ENCODE assay signal across 1 cellular context in genomic region chr19:36573020-36573947, GRCh38.
TF ChIP-seq lines count a peak whose summit lies in the region.

Gene ZNF529 (minus strand): TSS chr19:36573292. CDS start chr19:36572346, 946 bp downstream.

TF ChIP-seq in HepG2, 621 proteins besides CTCF, POLR2A, EP300 and RAD21 (continued from another document and continues in another):
- TF ChIP-seq RERE (CRISPR knock-in tag; IDR thresholded peaks at IDR 0.05; ENCODE audit: low read depth): no peak
- TF ChIP-seq ZNF225 (CRISPR knock-in tag; IDR thresholded peaks at IDR 0.05): 0 out of 2 replicates have a peak, but pooled peaks have one; percentile 17
- TF ChIP-seq RFX1 (IDR thresholded peaks at IDR 0.05): no peak
- no peak for TF ChIP-seq ZFP37 (CRISPR knock-in tag; IDR thresholded peaks at IDR 0.05; ENCODE audit: borderline replicate concordance)
- TF ChIP-seq ZFAT (CRISPR knock-in tag; conservative IDR thresholded peaks at IDR 0.05): no peak
- TF ChIP-seq ZNF564 (CRISPR knock-in tag; IDR thresholded peaks at IDR 0.05): peak; percentile 98
- TF ChIP-seq ZNF468 (CRISPR knock-in tag; IDR thresholded peaks at IDR 0.05): no peak
- TF ChIP-seq ZGPAT (CRISPR knock-in tag; IDR thresholded peaks at IDR 0.05): peak; percentile 87
- TF ChIP-seq POLR2G (IDR thresholded peaks at IDR 0.05; ENCODE audit: low read depth, low read length): peak; percentile 95
- peak; percentile 87; the same call in 1 of the 2 replicates for TF ChIP-seq ZNF749 (CRISPR knock-in tag; IDR thresholded peaks at IDR 0.05; ENCODE audit: borderline replicate concordance)
- 0 out of 2 replicates have a peak, but pooled peaks have one; percentile 60 for TF ChIP-seq ZNF354B (CRISPR knock-in tag; IDR thresholded peaks at IDR 0.05)
- TF ChIP-seq PAX8 (CRISPR knock-in tag; IDR thresholded peaks at IDR 0.05; ENCODE audit: borderline replicate concordance): no peak
- TF ChIP-seq ZNF207 (IDR thresholded peaks at IDR 0.05; ENCODE audit: borderline replicate concordance): no peak
- peak; percentile 22; the same call in 1 of the 2 replicates for TF ChIP-seq ZNF460 (CRISPR knock-in tag; IDR thresholded peaks at IDR 0.05; ENCODE audit: borderline replicate concordance)
- TF ChIP-seq KDM5B (CRISPR knock-in tag; IDR thresholded peaks at IDR 0.05; ENCODE audit: borderline replicate concordance): peak; percentile 67; the same call in 1 of the 2 replicates
- TF ChIP-seq ZNF770 (CRISPR knock-in tag; IDR thresholded peaks at IDR 0.05): peak; percentile 48; the same call in 1 of the 2 replicates
- no peak for TF ChIP-seq FIP1L1 (IDR thresholded peaks at IDR 0.05; ENCODE audit: borderline replicate concordance, insufficient read depth, low read depth, low read length)
- TF ChIP-seq RXRB (CRISPR knock-in tag; IDR thresholded peaks at IDR 0.05; ENCODE audit: borderline replicate concordance): peak; percentile 29; the same call in 1 of the 2 replicates
- peak; percentile 67; the same call in 1 of the 2 replicates for TF ChIP-seq MTF2 (CRISPR knock-in tag; IDR thresholded peaks at IDR 0.05; ENCODE audit: borderline replicate concordance)
- no peak for TF ChIP-seq ATM (IDR thresholded peaks at IDR 0.05; ENCODE audit: borderline replicate concordance)
- TF ChIP-seq HMG20A (CRISPR knock-in tag; IDR thresholded peaks at IDR 0.05; ENCODE audit: borderline replicate concordance): no peak
- TF ChIP-seq MYNN (CRISPR knock-in tag; IDR thresholded peaks at IDR 0.05; ENCODE audit: low read depth): 0 out of 2 replicates have a peak, but pooled peaks have one; percentile 38
- TF ChIP-seq PBX3 (CRISPR knock-in tag; IDR thresholded peaks at IDR 0.05; ENCODE audit: borderline replicate concordance): no peak
- peak; percentile 59; the same call in 1 of the 2 replicates for TF ChIP-seq ZBTB2 (CRISPR knock-in tag; IDR thresholded peaks at IDR 0.05; ENCODE audit: low read depth)
- TF ChIP-seq EZH2 (conservative IDR thresholded peaks at IDR 0.05; ENCODE audit: low read depth, low read length): no peak
- TF ChIP-seq ZBTB43 (CRISPR knock-in tag; conservative IDR thresholded peaks at IDR 0.05): no peak
- TF ChIP-seq ARID4A (CRISPR knock-in tag; IDR thresholded peaks at IDR 0.05; ENCODE audit: borderline replicate concordance): peak; percentile 99
- TF ChIP-seq ZNF317 (CRISPR knock-in tag; IDR thresholded peaks at IDR 0.05): peak; percentile 22; the same call in 1 of the 2 replicates
- TF ChIP-seq FOXP4 (CRISPR knock-in tag; IDR thresholded peaks at IDR 0.05): no peak
- peak; percentile 44; the same call in 1 of the 2 replicates for TF ChIP-seq NFYB (CRISPR knock-in tag; IDR thresholded peaks at IDR 0.05)
- TF ChIP-seq PTBP1 (IDR thresholded peaks at IDR 0.05; ENCODE audit: low read depth, low read length, poor library complexity, severe bottlenecking): no peak
- no peak for TF ChIP-seq U2AF2 (IDR thresholded peaks at IDR 0.05; ENCODE audit: low read depth, low read length)
- no peak for TF ChIP-seq ZNF496 (CRISPR knock-in tag; IDR thresholded peaks at IDR 0.05; ENCODE audit: insufficient replicate concordance)
